8 cellular contexts compared by ENCODE assay signal in genomic region chr2:98445167-98445522, GRCh38. TPM values are rescaled to one million over a fixed set of nuclear protein-coding genes. Genes with fewer than 3 reads are reported as not detected.
DNase-seq lines count a peak whose midpoint lies in the region; ATAC-seq, FAIRE-seq and TF ChIP-seq lines count a peak whose summit lies in the region.

No MANE protein-coding gene starts in this region.

- H2BK15ac ChIP-seq in H1 (ENCODE audit: low read length) = no peak overlapping the region

- ATAC-seq in HG02623 (IDR thresholded peaks at IDR 0.05; ENCODE audit: unreplicated experiment) = peak; percentile 16
- peak; percentile 18 for ATAC-seq in naive thymus-derived CD4-positive, alpha-beta T cell

- H3K9me3 Mint-ChIP-seq in naive thymus-derived CD4-positive, alpha-beta T cell = peaks cover 0 to 4% (median 2%) of the 10 kb centered on the region in 11 donors

- no peak for TF ChIP-seq EP300 in H1 (IDR thresholded peaks at IDR 0.05; ENCODE audit: borderline replicate concordance in 1 of 2, low read depth in 2 of 2, low read length in 2 of 2)

- H2BK5ac ChIP-seq in H1 (ENCODE audit: low read depth, low read length) = no peak overlapping the region

- no peak overlapping the region for H4K5ac ChIP-seq in H1 (ENCODE audit: insufficient read length, low read depth, low read length)

- H3K27me3 ChIP-seq in H1 (replicated peaks in 1 of 4; ENCODE audit: control insufficient read depth in 3 of 4, extremely low read depth in 1 of 4, insufficient read depth in 3 of 4, low read length in 3 of 4) = no peaks in the 10 kb centered on the region
- no peaks in the 10 kb centered on the region for H3K27me3 ChIP-seq in naive thymus-derived CD4-positive, alpha-beta T cell (ENCODE audit: control insufficient read depth in 2 of 2, insufficient read depth in 2 of 2, low read length in 2 of 2)

- peaks cover 8% of the 10 kb centered on the region for H3K79me1 ChIP-seq in H1 (ENCODE audit: low read depth, low read length)

- CTCF ChIA-PET in H1 (lab: Charles Lee; ENCODE audit: partially characterized antibody) = interaction anchor here (0.5 to 1.9 kb wide), 2 partner anchors 12 to 670 kb away, joined by 3 to 4 read pairs; no protein-coding TSS in a partner anchor
- CTCF ChIA-PET in naive thymus-derived CD4-positive, alpha-beta T cell (lab: Charles Lee) = interaction anchor here (2.2 to 2.8 kb wide), 2 partner anchors 13 to 19 kb away, joined by 12 to 19 read pairs; no protein-coding TSS in a partner anchor

- H3K23me2 ChIP-seq in H1 (ENCODE audit: low read depth, low read length) = peaks cover 8% of the 10 kb centered on the region

- FAIRE-seq in H1 (lab: Jason Lieb, UNC) = no peak

- peaks cover 4 to 13% of the 10 kb centered on the region in 2 experiments for H4K20me1 ChIP-seq in H1 (replicated peaks in 1 of 2; ENCODE audit: control insufficient read depth in 1 of 2, insufficient read depth in 2 of 2, low read length in 2 of 2)

- H3K36me3 Mint-ChIP-seq in naive thymus-derived CD4-positive, alpha-beta T cell = peaks cover 0 to 36% (median 4%) of the 10 kb centered on the region in 5 donors

- H4K8ac ChIP-seq in H1 (ENCODE audit: extremely low read depth, insufficient read depth, low read length) = 0 out of 2 replicates have a peak overlapping the region, but pooled peaks have one; percentile 12

- H3K9ac ChIP-seq in H1 (replicated peaks in 1 of 4; ENCODE audit: extremely low read depth in 1 of 4, low read depth in 3 of 4, low read length in 3 of 4) = peak overlapping the region; percentile 22 to 91 (median 42); a peak in 6 of 7 replicates

- H2BK120ac ChIP-seq in H1 (replicated peaks; ENCODE audit: low read depth, low read length) = no peak overlapping the region

- no peak overlapping the region for H2BK12ac ChIP-seq in H1 (ENCODE audit: low read depth, low read length)

- H3K27ac Mint-ChIP-seq in naive thymus-derived CD4-positive, alpha-beta T cell = peak overlapping the region; percentile 91 to 99 (median 97)

- H3K79me2 ChIP-seq in H1 (ENCODE audit: control insufficient read depth in 1 of 2, insufficient read depth in 2 of 2, low read length in 2 of 2) = peaks cover 4 to 49% of the 10 kb centered on the region in 2 experiments

- no peak overlapping the region for H3K56ac ChIP-seq in H1 (replicated peaks; ENCODE audit: insufficient read length, low read depth, low read length)

- H3K14ac ChIP-seq in H1 (ENCODE audit: insufficient read length) = no peak overlapping the region

- no peaks in the 10 kb centered on the region for H3K9me3 ChIP-seq in H1 (ENCODE audit: insufficient read depth in 2 of 2, low read depth in 1 of 2, low read length in 1 of 2)
- no peaks in the 10 kb centered on the region for H3K9me3 ChIP-seq in naive thymus-derived CD4-positive, alpha-beta T cell (ENCODE audit: control insufficient read depth in 2 of 3, low read length in 3 of 3)

- no peak for TF ChIP-seq CTCF in H1 (IDR thresholded peaks at IDR 0.05; ENCODE audit: control extremely low read depth in 1 of 3, insufficient read depth in 1 of 3, low read depth in 1 of 3, low read length in 3 of 3)

- peak overlapping the region; percentile 64 to 94 (median 80) for H3K4me3 ChIP-seq in H1 (ENCODE audit: extremely low read depth in 1 of 4, insufficient read depth in 2 of 4, low read depth in 3 of 4, low read length in 4 of 4)
- H3K4me3 ChIP-seq in naive thymus-derived CD4-positive, alpha-beta T cell (ENCODE audit: low read length) = peak overlapping the region; percentile 93

- DNase-seq in activated CD4-positive, alpha-beta T cell treated with anti-CD3 and anti-CD28 coated beads for 48 hours = peak; percentile 41
- no peak for DNase-seq in activated CD4-positive, alpha-beta T cell treated with anti-CD3 and anti-CD28 coated beads, Interleukin-2, amount 50 U/mL, for 4 hours
- DNase-seq in RKO (ENCODE audit: low spot score) = peak; percentile 16
- no peak for DNase-seq in H1 (ENCODE audit: low read depth in 1 of 2, low spot score in 2 of 2)
- DNase-seq in naive thymus-derived CD4-positive, alpha-beta T cell = peak in 2 of 9 donors; percentile 18 to 31
- no peak for DNase-seq in SIG-M5 treated with dmso at 0.1 percent for 504 hours (lab: John Stamatoyannopoulos, UW; ENCODE audit: unreplicated experiment)
- no peak for DNase-seq in GOT3 (lab: John Stamatoyannopoulos, UW)

- TF ChIP-seq POLR2A in H1 (IDR thresholded peaks at IDR 0.05; ENCODE audit: control extremely low read depth in 1 of 2, low read depth in 2 of 2, low read length in 2 of 2) = no peak

- no peak overlapping the region for H4K91ac ChIP-seq in H1 (replicated peaks; ENCODE audit: insufficient read length, low read length)

- peaks cover 23 to 56% (median 44%) of the 10 kb centered on the region in 7 donors for H3K4me1 Mint-ChIP-seq in naive thymus-derived CD4-positive, alpha-beta T cell

- H3K23ac ChIP-seq in H1 (ENCODE audit: insufficient read length) = no peak overlapping the region

- TF ChIP-seq RAD21 in H1 (IDR thresholded peaks at IDR 0.05 in 1 of 2, conservative IDR thresholded peaks at IDR 0.05 in 1 of 2; ENCODE audit: low read depth in 2 of 2, low read length in 2 of 2) = no peak

- H3K4me2 ChIP-seq in H1 (ENCODE audit: insufficient read depth in 1 of 2, low read depth in 2 of 2, low read length in 2 of 2) = peak overlapping the region; percentile 85

- H2BK20ac ChIP-seq in H1 (ENCODE audit: low read length) = no peak overlapping the region

- POLR2A ChIA-PET in H1 (lab: Charles Lee; ENCODE audit: partially characterized antibody) = interaction anchor here (1.1 kb wide), 1 partner anchor 9 kb away, joined by 4 read pairs; no protein-coding TSS in a partner anchor
- POLR2A ChIA-PET in naive thymus-derived CD4-positive, alpha-beta T cell (lab: Charles Lee) = interaction anchor here (1.0 to 4.7 kb wide), 4 partner anchors 20 to 212 kb away, joined by 4 to 65 read pairs (median 4); no protein-coding TSS in a partner anchor

- H3K27ac ChIP-seq in H1 (ENCODE audit: low read depth, low read length) = no peak overlapping the region
- H3K27ac ChIP-seq in naive thymus-derived CD4-positive, alpha-beta T cell (ENCODE audit: low read depth, low read length) = peak overlapping the region; percentile 83

- intact Hi-C loops in naive thymus-derived CD4-positive, alpha-beta T cell (cut with micrococcal nuclease) = loop anchor here (1.0 to 10.0 kb wide), 7 partner anchors 32 to 710 kb away; partner anchors contain the start of genes COA5 (in 1 of the 2), LIPT1 (in 1 of the 2), TSGA10 (in 1 of the 2) and UNC50 (in 1 of the 2)

- peak overlapping the region; percentile 6; the same call in 1 of the 2 replicates for H3K18ac ChIP-seq in H1 (ENCODE audit: extremely low read depth, low read length)

- H3K4ac ChIP-seq in H1 (replicated peaks; ENCODE audit: insufficient read length, low read depth, low read length) = no peak overlapping the region

- H2AFZ ChIP-seq in H1 (ENCODE audit: low read length) = no peak overlapping the region

- no peak overlapping the region for H2AK5ac ChIP-seq in H1 (ENCODE audit: low read depth, low read length)

- H3K36me3 ChIP-seq in H1 (ENCODE audit: control insufficient read depth in 2 of 4, insufficient read depth in 4 of 4, low read length in 3 of 4) = no peaks in the 10 kb centered on the region
- H3K36me3 ChIP-seq in naive thymus-derived CD4-positive, alpha-beta T cell (ENCODE audit: control insufficient read depth in 2 of 3, insufficient read depth in 3 of 3, low read length in 3 of 3) = no peaks in the 10 kb centered on the region

- H3K4me1 ChIP-seq in H1 (replicated peaks in 1 of 4; ENCODE audit: control insufficient read depth in 3 of 4, insufficient read depth in 4 of 4, low read length in 3 of 4) = peaks cover 0 to 24% (median 19%) of the 10 kb centered on the region in 4 experiments; a peak in 6 of 7 replicates
- H3K4me1 ChIP-seq in naive thymus-derived CD4-positive, alpha-beta T cell (ENCODE audit: control insufficient read depth in 2 of 2, insufficient read depth in 2 of 2, low read length in 2 of 2) = peaks cover 26 to 43% of the 10 kb centered on the region in 2 donors

- peak overlapping the region; percentile 91 to 99 (median 97) for H3K4me3 Mint-ChIP-seq in naive thymus-derived CD4-positive, alpha-beta T cell

- H3K27me3 Mint-ChIP-seq in naive thymus-derived CD4-positive, alpha-beta T cell = no peaks in the 10 kb centered on the region

- 4% methylated on average over 24 of the region's 33 CpGs; no CpG with 5 or more reads in 1 of the 2 experiments for WGBS in H1 (ENCODE audit: extremely low coverage in 1 of 2, insufficient coverage in 1 of 2, insufficient read length in 1 of 2, insufficient replicate concordance in 2 of 2, low coverage in 1 of 2, low lambda C conversion rate in 2 of 2, missing lambda C conversion rate in 1 of 2), 2 experiments

TF ChIP-seq in H1, 55 proteins besides CTCF, POLR2A, EP300 and RAD21:
- TF ChIP-seq CREB1 (IDR thresholded peaks at IDR 0.05) (no peak), RBBP5 (IDR thresholded peaks at IDR 0.05; ENCODE audit: borderline replicate concordance, low read depth, low read length) (peak; percentile 45; the same call in 1 of the 2 replicates), SIN3A (conservative IDR thresholded peaks at IDR 0.05 in 1 of 2, IDR thresholded peaks at IDR 0.05 in 1 of 2; ENCODE audit: low read depth in 1 of 2, low read length in 2 of 2) (0 out of 4 replicates have a peak, but pooled peaks of 1 of the 2 experiments have one; percentile 9), HDAC6 (IDR thresholded peaks at IDR 0.05; ENCODE audit: low read depth, low read length) (no peak), SAP30 (IDR thresholded peaks at IDR 0.05; ENCODE audit: insufficient read depth, insufficient replicate concordance, low read length) (no peak), HDAC2 (IDR thresholded peaks at IDR 0.05; ENCODE audit: borderline replicate concordance in 1 of 2, low read depth in 2 of 2, low read length in 2 of 2) (0 out of 4 replicates have a peak, but pooled peaks of 1 of the 2 experiments have one; percentile 7), KDM4A (IDR thresholded peaks at IDR 0.05; ENCODE audit: low read depth, low read length, severe bottlenecking) (peak; percentile 41), KDM5A (IDR thresholded peaks at IDR 0.05; ENCODE audit: low read length) (no peak), KDM1A (IDR thresholded peaks at IDR 0.05; ENCODE audit: borderline replicate concordance, low read length) (0 out of 2 replicates have a peak, but pooled peaks have one; percentile 12), MAFK (IDR thresholded peaks at IDR 0.05; ENCODE audit: low read depth, low read length) (no peak)

RNA-seq across cellular contexts. Expression of gene INPP4A, which starts 0.5 kb away (rescaled TPM):
- total RNA-seq in H1 (2021; fragmentation: NEBNext Ultra II Directional; extraction: Animal tissue kit (Norgen Biotek cat#: 25700)) = 34.3 and 36.4 TPM in 2 replicates
- 25.6 and 38.6 TPM in 2 replicates for polyA plus RNA-seq in H1 (2011; rRNA removed)
- polyA plus RNA-seq in H1 (2011; cell fraction: cytosol; rRNA removed) = 32.2 TPM
- polyA plus RNA-seq in H1 (2011; cell fraction: nucleus; rRNA removed) = 100 TPM
- 21.4 to 36.6 TPM (median 30.9 TPM) in 4 replicates for polyA plus RNA-seq in H1 (2012, experiment 1 of 2)
- 5.1 TPM for polyA plus RNA-seq in H1 (2012, experiment 2 of 2)
- polyA plus RNA-seq in H1 (2013, experiment 1 of 2) = 8.9 TPM
- polyA plus RNA-seq in H1 (2013, experiment 2 of 2) = 8.7 TPM
- 112 and 124 TPM in 2 replicates for polyA minus RNA-seq in H1 (2011; rRNA and poly(A)+ RNA removed)
- polyA minus RNA-seq in H1 (2011; cell fraction: cytosol; rRNA and poly(A)+ RNA removed) = 55.2 TPM
- 97.0 TPM for polyA minus RNA-seq in H1 (2011; cell fraction: nucleus; rRNA and poly(A)+ RNA removed)
- total RNA-seq in naive thymus-derived CD4-positive, alpha-beta T cell = 100 to 1,000 TPM; 126 to 165 (median 157) TPM
- polyA plus RNA-seq in naive thymus-derived CD4-positive, alpha-beta T cell = 10 to 100 TPM; 51.4 to 75.4 TPM

Comparison
In these comparisons a context has a peak if more than half of its experiments do, and no peak if none do; other contexts are left out.
1. DNase-seq: peak in activated CD4-positive, alpha-beta T cell treated with anti-CD3 and anti-CD28 coated beads for 48 hours (single experiment) and RKO (single experiment); none in activated CD4-positive, alpha-beta T cell treated with anti-CD3 and anti-CD28 coated beads, Interleukin-2, amount 50 U/mL, for 4 hours (0 of 2), H1 (0 of 2), SIG-M5 treated with dmso at 0.1 percent for 504 hours (single experiment) and GOT3 (single experiment).